In genomic region chr20:24772667-24773066, GRCh38 we compare ENCODE assay signal across 18 cellular contexts.
DNase-seq lines count a peak whose midpoint lies in the region; ATAC-seq and TF ChIP-seq lines count a peak whose summit lies in the region.
"Had no signal": no experiment of that assay in that cellular context is flagged by ENCODE, and none has a peak within 500 bp of the region (broad histone marks: within the 10 kb centered on the region; RNA-seq: fewer than 3 reads in every experiment).

No MANE protein-coding gene starts in this region.

- POLR2A ChIA-PET in SK-N-SH (lab: Yijun Ruan, JAX), result no interaction called here

- no peaks in the 10 kb centered on the region for H3K9me2 ChIP-seq in SK-N-SH

- no peak overlapping the region for H2BK5ac ChIP-seq in mesenchymal stem cell (ENCODE audit: low read depth, low read length, poor library complexity, severe bottlenecking)

- H2BK120ac ChIP-seq in mesenchymal stem cell (ENCODE audit: low read depth, low read length), result no peak overlapping the region

- DNase-seq in SK-N-SH (no peak), chondrocyte (ENCODE audit: low spot score) (peak; percentile 59), mesenchymal stem cell (no peak), type B pancreatic cell (ENCODE audit: extremely low spot score, unreplicated experiment) (peak; percentile 27), NOMO-1 (lab: John Stamatoyannopoulos, UW; ENCODE audit: unreplicated experiment in 2 of 2) (no peak)
- no peak for DNase-seq in stimulated activated CD4-positive, alpha-beta T cell treated with anti-CD3 and anti-CD28 coated beads, Interleukin-12 subunit alpha, Interleukin-12 subunit beta, amount 100 ng/mL, for 4 hours
- DNase-seq in activated CD4-positive, alpha-beta T cell treated with anti-CD3 and anti-CD28 coated beads for 1 hour, result no peak
- DNase-seq: DMS79 treated with DMSO at 0.1 percent for 48 hours, HFFc6, IMR-90, Karpas-422, NCI-H1436, NCI-H1930, NCI-H226, NCI-H524 treated with DMSO at 0.1 percent for 48 hours had no signal

- H3K14ac ChIP-seq in mesenchymal stem cell (ENCODE audit: low read length in 2 of 2), result no peak overlapping the region

- CTCF ChIA-PET in SK-N-SH (lab: Yijun Ruan, JAX), result no interaction called here

- peak overlapping the region; percentile 87 for H3K27ac Mint-ChIP-seq in chondrocyte (ENCODE audit: unreplicated experiment)
- H3K27ac Mint-ChIP-seq in type B pancreatic cell, result no peak overlapping the region
- H3K27ac Mint-ChIP-seq: CD14-positive monocyte had no signal

- H3K27me3 ChIP-seq in SK-N-SH (ENCODE audit: insufficient read depth), result no peaks in the 10 kb centered on the region
- H3K27me3 ChIP-seq in mesenchymal stem cell (ENCODE audit: control insufficient read depth in 1 of 2, insufficient read depth in 1 of 2, low read length in 2 of 2), result peaks cover 0 to 52% of the 10 kb centered on the region in 2 experiments

- no peak overlapping the region for H3K4me3 Mint-ChIP-seq in chondrocyte (ENCODE audit: unreplicated experiment)
- no peak overlapping the region for H3K4me3 Mint-ChIP-seq in type B pancreatic cell
- H3K4me3 Mint-ChIP-seq: CD14-positive monocyte, HFFc6 had no signal

- no peaks in the 10 kb centered on the region for H3K36me3 ChIP-seq in SK-N-SH (replicated peaks in 1 of 2; ENCODE audit: control insufficient read depth in 1 of 2, insufficient read depth in 2 of 2, low read length in 1 of 2)
- no peaks in the 10 kb centered on the region for H3K36me3 ChIP-seq in mesenchymal stem cell (ENCODE audit: control insufficient read depth in 1 of 2, insufficient read depth in 2 of 2, low read depth in 1 of 2, low read length in 2 of 2)

- H3K4ac ChIP-seq in mesenchymal stem cell (ENCODE audit: low read depth in 1 of 2, low read length in 2 of 2), result no peak overlapping the region

- no peak overlapping the region for H3K23ac ChIP-seq in mesenchymal stem cell (ENCODE audit: low read length in 2 of 2)

- peaks cover 9% of the 10 kb centered on the region for H3K9me3 Mint-ChIP-seq in chondrocyte (ENCODE audit: low read depth)
- peaks cover 10% of the 10 kb centered on the region for H3K9me3 Mint-ChIP-seq in type B pancreatic cell
- H3K9me3 Mint-ChIP-seq: HFFc6 had no signal

- no peak overlapping the region for H2BK15ac ChIP-seq in mesenchymal stem cell (ENCODE audit: low read depth, poor library complexity, severe bottlenecking)

- H3K9me3 ChIP-seq in SK-N-SH, result peaks cover 7% of the 10 kb centered on the region; the same call in 1 of the 2 replicates
- peaks cover 4% of the 10 kb centered on the region for H3K9me3 ChIP-seq in mesenchymal stem cell (ENCODE audit: control insufficient read depth, low read length)

- H3K27ac ChIP-seq in SK-N-SH (ENCODE audit: low read depth in 2 of 2, low read length in 1 of 2) (peak overlapping the region in 1 of 2 experiments; percentile 81; a peak in 1 of 4 replicates), mesenchymal stem cell (ENCODE audit: low read length, poor library complexity, severe bottlenecking) (peak overlapping the region; percentile 82)
- H3K27ac ChIP-seq: 22Rv1 had no signal

- H3K4me3 ChIP-seq in SK-N-SH (ENCODE audit: low read depth in 2 of 2, low read length in 1 of 2), result no peak overlapping the region
- H3K4me3 ChIP-seq in mesenchymal stem cell (ENCODE audit: insufficient read depth in 1 of 2, low read depth in 1 of 2, low read length in 2 of 2), result no peak overlapping the region

- TF ChIP-seq RAD21 in SK-N-SH (IDR thresholded peaks at IDR 0.05; ENCODE audit: low read length), result no peak

- H4K91ac ChIP-seq in mesenchymal stem cell (ENCODE audit: low read length), result no peak overlapping the region

- no peak overlapping the region for H2BK12ac ChIP-seq in mesenchymal stem cell (ENCODE audit: low read length in 2 of 2)

- H3K79me1 ChIP-seq in mesenchymal stem cell (replicated peaks; ENCODE audit: low read length, poor library complexity, severe bottlenecking), result no peaks in the 10 kb centered on the region

- H3K4me1 ChIP-seq in SK-N-SH (ENCODE audit: control insufficient read depth in 1 of 2, insufficient read depth in 2 of 2, low read depth in 1 of 2, low read length in 1 of 2) (peaks cover 15 to 16% of the 10 kb centered on the region in 2 experiments; a peak in 1 of 4 replicates), mesenchymal stem cell (ENCODE audit: control insufficient read depth, insufficient read depth, low read depth, low read length) (peaks cover 49% of the 10 kb centered on the region)

- H3K4me2 ChIP-seq in SK-N-SH, result peak overlapping the region; percentile 64
- H3K4me2 ChIP-seq in mesenchymal stem cell (ENCODE audit: low read length, poor library complexity, severe bottlenecking), result no peak overlapping the region

- H4K8ac ChIP-seq in mesenchymal stem cell (ENCODE audit: low read length), result no peak overlapping the region

- no peaks in the 10 kb centered on the region for H4K20me1 ChIP-seq in SK-N-SH (ENCODE audit: insufficient read depth)

- H2AFZ ChIP-seq in SK-N-SH (ENCODE audit: low read depth) (no peak overlapping the region), mesenchymal stem cell (ENCODE audit: low read depth, low read length) (no peak overlapping the region)

- ATAC-seq in SK-N-SH treated with all-trans-retinoic acid at 6 μM for 48 hours, result no peak

- 64% methylated on average over 10 of the region's 10 CpGs for WGBS in SK-N-SH (ENCODE audit: low lambda C conversion rate)
- whole genome bisulfite sequencing in mesenchymal stem cell, result 83% methylated on average over 10 of the region's 10 CpGs

- no peaks in the 10 kb centered on the region for H3K79me2 ChIP-seq in SK-N-SH (ENCODE audit: insufficient read depth)

- no peak for TF ChIP-seq EP300 in SK-N-SH (IDR thresholded peaks at IDR 0.05; ENCODE audit: borderline replicate concordance in 1 of 2, low read depth in 1 of 2, low read length in 1 of 2)

- H2AK5ac ChIP-seq in mesenchymal stem cell (ENCODE audit: low read length, severe bottlenecking), result peak overlapping the region; percentile 2

- no peak overlapping the region for H3K18ac ChIP-seq in mesenchymal stem cell (ENCODE audit: low read depth in 1 of 2, low read length in 2 of 2)

- TF ChIP-seq CTCF in SK-N-SH (IDR thresholded peaks at IDR 0.05) (no peak), chondrocyte (IDR thresholded peaks at IDR 0.05) (no peak), type B pancreatic cell (conservative IDR thresholded peaks at IDR 0.05) (no peak)

- H3F3A ChIP-seq in SK-N-SH (replicated peaks; ENCODE audit: insufficient read depth), result peaks cover 22% of the 10 kb centered on the region

- H3K36me3 Mint-ChIP-seq in chondrocyte (ENCODE audit: low read depth) (peaks cover 3% of the 10 kb centered on the region), type B pancreatic cell (no peaks in the 10 kb centered on the region)
- H3K36me3 Mint-ChIP-seq: CD14-positive monocyte had no signal

- H3K4me1 Mint-ChIP-seq in chondrocyte (ENCODE audit: low read depth), result peaks cover 43% of the 10 kb centered on the region
- H3K4me1 Mint-ChIP-seq in type B pancreatic cell (ENCODE audit: unreplicated experiment), result peaks cover 12% of the 10 kb centered on the region

- no peak overlapping the region for H3K9ac ChIP-seq in SK-N-SH
- H3K9ac ChIP-seq in mesenchymal stem cell (ENCODE audit: low read length), result no peak overlapping the region

- H3K27me3 Mint-ChIP-seq in chondrocyte (ENCODE audit: low read depth), result no peaks in the 10 kb centered on the region
- H3K27me3 Mint-ChIP-seq in type B pancreatic cell, result peaks cover 19% of the 10 kb centered on the region

TF ChIP-seq in SK-N-SH, 30 proteins besides CTCF, POLR2A, EP300 and RAD21 (continues in another document):
- TF ChIP-seq FOXM1 (IDR thresholded peaks at IDR 0.05; ENCODE audit: low read depth), result no peak
- no peak for TF ChIP-seq ZBTB33 (IDR thresholded peaks at IDR 0.05; ENCODE audit: borderline replicate concordance, low read depth)

TF ChIP-seq in SK-N-SH treated with all-trans-retinoic acid at 6 μM for 48 hours, 23 proteins besides CTCF, POLR2A, EP300 and RAD21 (continues in another document):
- TF ChIP-seq PPARA (CRISPR knock-in tag; IDR thresholded peaks at IDR 0.05; ENCODE audit: borderline replicate concordance), result no peak
- TF ChIP-seq CSRNP3 (CRISPR knock-in tag; IDR thresholded peaks at IDR 0.05), result no peak
- no peak for TF ChIP-seq RARB (CRISPR knock-in tag; IDR thresholded peaks at IDR 0.05)
- TF ChIP-seq ESRRG (CRISPR knock-in tag; IDR thresholded peaks at IDR 0.05), result no peak
- no peak for TF ChIP-seq ZNF8 (CRISPR knock-in tag; IDR thresholded peaks at IDR 0.05)
- no peak for TF ChIP-seq ZFP3 (CRISPR knock-in tag; IDR thresholded peaks at IDR 0.05)
- TF ChIP-seq, protein P1, sequence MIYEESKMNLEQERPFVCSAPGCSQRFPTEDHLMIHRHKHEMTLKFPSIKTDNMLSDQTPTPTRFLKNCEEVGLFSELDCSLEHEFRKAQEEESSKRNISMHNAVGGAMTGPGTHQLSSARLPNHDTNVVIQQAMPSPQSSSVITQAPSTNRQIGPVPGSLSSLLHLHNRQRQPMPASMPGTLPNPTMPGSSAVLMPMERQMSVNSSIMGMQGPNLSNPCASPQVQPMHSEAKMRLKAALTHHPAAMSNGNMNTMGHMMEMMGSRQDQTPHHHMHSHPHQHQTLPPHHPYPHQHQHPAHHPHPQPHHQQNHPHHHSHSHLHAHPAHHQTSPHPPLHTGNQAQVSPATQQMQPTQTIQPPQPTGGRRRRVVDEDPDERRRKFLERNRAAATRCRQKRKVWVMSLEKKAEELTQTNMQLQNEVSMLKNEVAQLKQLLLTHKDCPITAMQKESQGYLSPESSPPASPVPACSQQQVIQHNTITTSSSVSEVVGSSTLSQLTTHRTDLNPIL (CRISPR knock-in tag; IDR thresholded peaks at IDR 0.05; ENCODE audit: low read depth), result no peak
- no peak for TF ChIP-seq ZC3H10 (CRISPR knock-in tag; IDR thresholded peaks at IDR 0.05)

Comparison
In these comparisons a context has a peak if more than half of its experiments do, and no peak if none do; other contexts are left out.
1. DNase-seq: peak in chondrocyte (single experiment) and type B pancreatic cell (single experiment); none in SK-N-SH (single experiment), mesenchymal stem cell (single experiment), stimulated activated CD4-positive, alpha-beta T cell treated with anti-CD3 and anti-CD28 coated beads, Interleukin-12 subunit alpha, Interleukin-12 subunit beta, amount 100 ng/mL, for 4 hours (single experiment), NOMO-1 (0 of 2) and activated CD4-positive, alpha-beta T cell treated with anti-CD3 and anti-CD28 coated beads for 1 hour (single experiment).